In genomic region chr1:79532555-79532954, GRCh38 we compare ENCODE assay signal across 27 cellular contexts.
"Had no signal": no experiment of that assay in that cellular context is flagged by ENCODE, and none has a peak within 500 bp of the region (broad histone marks: within the 10 kb centered on the region; RNA-seq: fewer than 3 reads in every experiment).

No MANE protein-coding gene starts in this region.

- H3K4me1 Mint-ChIP-seq: activated CD8-positive, alpha-beta memory T cell treated with anti-CD3 and anti-CD28 coated beads, Interleukin-2, amount 10 ng/mL, durations not matched to agents 7 days and 5 days; activated naive CD8-positive, alpha-beta T cell treated with anti-CD3 and anti-CD28 coated beads, Interleukin-2, amount 50 U/mL, for 24 hours; T-helper 17 cell had no signal

- H3K36me3 ChIP-seq: ascending aorta had no signal

- H3K27ac Mint-ChIP-seq: activated CD8-positive, alpha-beta memory T cell treated with anti-CD3 and anti-CD28 coated beads, Interleukin-2, amount 10 ng/mL, durations not matched to agents 7 days and 5 days; activated naive CD4-positive, alpha-beta T cell treated with anti-CD3 and anti-CD28 coated beads, Interleukin-2, amount 50 U/mL, for 72 hours; activated naive CD8-positive, alpha-beta T cell treated with anti-CD3 and anti-CD28 coated beads, Interleukin-2, amount 50 U/mL, for 24 hours; T-helper 17 cell; WTC11 had no signal

- H3K4me3 ChIP-seq: ascending aorta, body of pancreas, coronary artery, PC-9 had no signal

- H3K27me3 ChIP-seq: ascending aorta, body of pancreas had no signal

- H3K36me3 Mint-ChIP-seq: activated CD8-positive, alpha-beta memory T cell treated with anti-CD3 and anti-CD28 coated beads, Interleukin-2, amount 10 ng/mL, durations not matched to agents 7 days and 5 days; activated naive CD4-positive, alpha-beta T cell treated with anti-CD3 and anti-CD28 coated beads, Interleukin-2, amount 50 U/mL, for 72 hours; WTC11 had no signal

- ATAC-seq: activated CD8-positive, alpha-beta memory T cell treated with anti-CD3 and anti-CD28 coated beads, Interleukin-2, amount 10 ng/mL, durations not matched to agents 7 days and 5 days; activated naive CD4-positive, alpha-beta T cell treated with anti-CD3 and anti-CD28 coated beads, Interleukin-2, amount 50 U/mL, for 72 hours; activated naive CD8-positive, alpha-beta T cell treated with anti-CD3 and anti-CD28 coated beads, Interleukin-2, amount 50 U/mL, for 24 hours; activated T-cell treated with anti-CD3 and anti-CD28 coated beads, Interleukin-2, amount 50 U/mL, for 4 hours; body of pancreas; T-helper 17 cell; WTC11 had no signal

- H3K27me3 Mint-ChIP-seq: activated CD8-positive, alpha-beta memory T cell treated with anti-CD3 and anti-CD28 coated beads, Interleukin-2, amount 10 ng/mL, durations not matched to agents 7 days and 5 days; activated naive CD8-positive, alpha-beta T cell treated with anti-CD3 and anti-CD28 coated beads, Interleukin-2, amount 50 U/mL, for 24 hours; T-helper 17 cell had no signal

- H3K9me3 Mint-ChIP-seq: activated T-cell treated with anti-CD3 and anti-CD28 coated beads, Interleukin-2, amount 50 U/mL, for 4 hours; WTC11 had no signal

- H3K9me3 ChIP-seq: ascending aorta, body of pancreas had no signal

- H3K4me2 ChIP-seq: PC-9 had no signal

- H3K4me1 ChIP-seq: ascending aorta, body of pancreas had no signal

- DNase-seq: activated CD4-positive, alpha-beta T cell treated with anti-CD3 and anti-CD28 coated beads for 48 hours; activated CD4-positive, alpha-beta T cell treated with anti-CD3 and anti-CD28 coated beads, Interleukin-2, amount 50 U/mL, for 4 hours; activated CD4-positive, CD25-positive, alpha-beta regulatory T cell treated with anti-CD3 and anti-CD28 coated beads, Interleukin-2, amount 50 U/mL, for 72 hours; activated CD8-positive, alpha-beta memory T cell treated with anti-CD3 and anti-CD28 coated beads, Interleukin-2, amount 10 ng/mL, durations not matched to agents 7 days and 5 days; activated effector memory CD4-positive, alpha-beta T cell treated with anti-CD3 and anti-CD28 coated beads, Interleukin-2, amount 50 U/mL, for 16 hours; activated naive CD4-positive, alpha-beta T cell treated with Interleukin-2 at 50 U/mL for 16 hours; activated naive CD8-positive, alpha-beta T cell treated with anti-CD3 and anti-CD28 coated beads, Interleukin-2, amount 50 U/mL, for 24 hours; activated T-cell treated with anti-CD3 and anti-CD28 coated beads, Interleukin-2, amount 50 U/mL, for 4 hours; amniotic stem cell; body of pancreas; central memory CD4-positive, alpha-beta T cell; NCI-H1105 treated with DMSO at 0.1 percent for 48 hours; NCI-H1436 treated with DMSO at 0.1 percent for 48 hours; NCI-H187; NCI-H2081; NCI-H446 treated with DMSO at 0.1 percent for 48 hours; NCI-H524 treated with DMSO at 0.1 percent for 48 hours; NCI-H748 treated with DMSO at 0.1 percent for 48 hours; NK-92 treated with Interleukin-12 subunit alpha and Interleukin-12 subunit beta, amount 100 ng/mL, for 24 hours; PC-9; SHP77 treated with DMSO at 0.1 percent for 48 hours; T-helper 17 cell; T-helper 9 cell had no signal

- H3K4me3 Mint-ChIP-seq: activated CD8-positive, alpha-beta memory T cell treated with anti-CD3 and anti-CD28 coated beads, Interleukin-2, amount 10 ng/mL, durations not matched to agents 7 days and 5 days; activated naive CD8-positive, alpha-beta T cell treated with anti-CD3 and anti-CD28 coated beads, Interleukin-2, amount 50 U/mL, for 24 hours; activated T-cell treated with anti-CD3 and anti-CD28 coated beads, Interleukin-2, amount 50 U/mL, for 4 hours; T-helper 17 cell; WTC11 had no signal

- H3K27ac ChIP-seq: ascending aorta, body of pancreas, coronary artery, PC-9 had no signal
